1 cellular context compared by ENCODE assay signal in the genomic region with DNA sequence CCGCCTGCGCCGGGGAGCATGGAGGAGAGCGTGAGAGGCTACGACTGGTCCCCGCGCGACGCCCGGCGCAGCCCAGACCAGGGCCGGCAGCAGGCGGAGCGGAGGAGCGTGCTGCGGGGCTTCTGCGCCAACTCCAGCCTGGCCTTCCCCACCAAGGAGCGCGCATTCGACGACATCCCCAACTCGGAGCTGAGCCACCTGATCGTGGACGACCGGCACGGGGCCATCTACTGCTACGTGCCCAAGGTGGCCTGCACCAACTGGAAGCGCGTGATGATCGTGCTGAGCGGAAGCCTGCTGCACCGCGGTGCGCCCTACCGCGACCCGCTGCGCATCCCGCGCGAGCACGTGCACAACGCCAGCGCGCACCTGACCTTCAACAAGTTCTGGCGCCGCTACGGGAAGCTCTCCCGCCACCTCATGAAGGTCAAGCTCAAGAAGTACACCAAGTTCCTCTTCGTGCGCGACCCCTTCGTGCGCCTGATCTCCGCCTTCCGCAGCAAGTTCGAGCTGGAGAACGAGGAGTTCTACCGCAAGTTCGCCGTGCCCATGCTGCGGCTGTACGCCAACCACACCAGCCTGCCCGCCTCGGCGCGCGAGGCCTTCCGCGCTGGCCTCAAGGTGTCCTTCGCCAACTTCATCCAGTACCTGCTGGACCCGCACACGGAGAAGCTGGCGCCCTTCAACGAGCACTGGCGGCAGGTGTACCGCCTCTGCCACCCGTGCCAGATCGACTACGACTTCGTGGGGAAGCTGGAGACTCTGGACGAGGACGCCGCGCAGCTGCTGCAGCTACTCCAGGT.
TF ChIP-seq lines count a peak whose summit lies in the region.

No MANE protein-coding gene starts in this region.

TF ChIP-seq in H1, 55 proteins besides CTCF, POLR2A, EP300 and RAD21:
- TF ChIP-seq PHF8 (conservative IDR thresholded peaks at IDR 0.05; ENCODE audit: low read depth, low read length) (no peak), NRF1 (IDR thresholded peaks at IDR 0.05; ENCODE audit: low read depth, low read length) (no peak), CREB1 (IDR thresholded peaks at IDR 0.05) (no peak), YY1 (IDR thresholded peaks at IDR 0.05; ENCODE audit: low read depth, low read length) (no peak), JUND (IDR thresholded peaks at IDR 0.05; ENCODE audit: low read length) (no peak), EGR1 (IDR thresholded peaks at IDR 0.05; ENCODE audit: borderline replicate concordance, low read depth, low read length) (no peak), BRCA1 (IDR thresholded peaks at IDR 0.05; ENCODE audit: low read depth, low read length) (no peak), TCF12 (IDR thresholded peaks at IDR 0.05; ENCODE audit: low read depth, low read length) (no peak), POLR2AphosphoS5 (IDR thresholded peaks at IDR 0.05; ENCODE audit: low read depth, low read length) (no peak)
- TF ChIP-seq, protein P1, sequence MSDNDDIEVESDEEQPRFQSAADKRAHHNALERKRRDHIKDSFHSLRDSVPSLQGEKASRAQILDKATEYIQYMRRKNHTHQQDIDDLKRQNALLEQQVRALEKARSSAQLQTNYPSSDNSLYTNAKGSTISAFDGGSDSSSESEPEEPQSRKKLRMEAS (IDR thresholded peaks at IDR 0.05) = no peak
